ENCODE assay signal across 26 cellular contexts in the genomic region with DNA sequence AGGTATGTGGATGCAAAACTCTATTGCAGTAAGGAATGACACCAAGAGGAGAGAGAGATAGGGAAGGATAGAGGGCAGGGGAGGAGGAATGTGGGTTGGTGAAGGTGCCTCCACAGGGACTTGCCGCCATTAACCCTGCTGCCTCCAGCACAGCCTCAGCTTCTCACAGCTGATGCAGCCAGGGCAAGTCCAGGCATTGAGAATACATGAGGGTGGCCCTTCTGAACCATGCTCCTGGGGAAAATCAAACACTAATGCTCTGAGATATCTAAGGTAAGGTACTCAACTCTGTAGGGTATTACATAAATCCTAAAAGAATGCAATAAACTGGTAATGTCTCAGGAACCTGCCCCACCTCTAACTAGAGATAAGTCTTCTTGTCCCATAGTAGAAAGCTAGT. TPM values are rescaled to one million over a fixed set of nuclear protein-coding genes. Genes with fewer than 3 reads are reported as not detected.
"Had no signal": no experiment of that assay in that cellular context is flagged by ENCODE, and none has a peak within 500 bp of the region (broad histone marks: within the 10 kb centered on the region; RNA-seq: fewer than 3 reads in every experiment).

No MANE protein-coding gene starts in this region.

- H3K4me1 ChIP-seq: ascending aorta, lower lobe of right lung, suprapubic skin, transverse colon had no signal

- H3K27me3 ChIP-seq: ascending aorta, esophagus squamous epithelium, hepatocyte, suprapubic skin, transverse colon had no signal

- H3K36me3 ChIP-seq: ascending aorta, esophagus squamous epithelium, lower lobe of right lung, suprapubic skin, transverse colon, WERI-Rb-1 had no signal

- DNase-seq: activated CD4-positive, alpha-beta T cell treated with anti-CD3 and anti-CD28 coated beads for 1 hour; activated CD8-positive, alpha-beta memory T cell treated with anti-CD3 and anti-CD28 coated beads for 24 hours; activated effector memory CD4-positive, alpha-beta T cell treated with anti-CD3 and anti-CD28 coated beads, Interleukin-2, amount 50 U/mL, for 16 hours; activated naive CD4-positive, alpha-beta T cell treated with anti-CD3 and anti-CD28 coated beads, Interleukin-2, amount 50 U/mL, for 16 hours; activated T-cell treated with anti-CD3 and anti-CD28 coated beads, Interleukin-2, amount 50 U/mL, for 72 hours; effector CD8-positive, alpha-beta T cell; esophagus squamous epithelium; lower lobe of right lung; occipital lobe; retina; stimulated activated CD4-positive, alpha-beta T cell treated with anti-CD3 and anti-CD28 coated beads, Interleukin-12 subunit alpha, Interleukin-12 subunit beta, amount 100 ng/mL, for 4 hours; stimulated activated CD4-positive, alpha-beta T cell treated with anti-CD3 and anti-CD28 coated beads, Interleukin-1b, Interleukin-23, amount 100 ng/mL, for 48 hours; stimulated activated CD8-positive, alpha-beta memory T cell treated with anti-CD3 and anti-CD28 coated beads, Interleukin-4, amount 100 ng/mL, for 48 hours; SW 1271; T-helper 2 cell; transverse colon; WERI-Rb-1 had no signal

- H3K9me3 Mint-ChIP-seq: activated T-cell treated with anti-CD3 and anti-CD28 coated beads, Interleukin-2, amount 50 U/mL, for 72 hours; dendritic cell treated with granulocyte-macrophage colony-stimulating factor and Interleukin-4, amounts not matched to agents 40 ng/mL and 50 ng/mL, for 4 days; stimulated activated naive CD8-positive, alpha-beta T cell treated with anti-CD3 and anti-CD28 coated beads, Interleukin-15, Interleukin-2, amounts not matched to agents 100 ng/mL and 50 ng/mL, for 24 hours had no signal

- H3K4me3 Mint-ChIP-seq: activated T-cell treated with anti-CD3 and anti-CD28 coated beads, Interleukin-2, amount 50 U/mL, for 72 hours; dendritic cell treated with granulocyte-macrophage colony-stimulating factor and Interleukin-4, amounts not matched to agents 40 ng/mL and 50 ng/mL, for 4 days; mesothelial cell of epicardium; natural killer cell treated with Interleukin-12 subunit alpha and Interleukin-12 subunit beta and Interleukin-15 and Interleukin-18, amount 100 ng/mL, for 72 hours; stimulated activated naive CD8-positive, alpha-beta T cell treated with anti-CD3 and anti-CD28 coated beads, Interleukin-15, Interleukin-2, amounts not matched to agents 100 ng/mL and 50 ng/mL, for 24 hours had no signal

- H3K27me3 Mint-ChIP-seq: dendritic cell treated with granulocyte-macrophage colony-stimulating factor and Interleukin-4, amounts not matched to agents 40 ng/mL and 50 ng/mL, for 4 days; natural killer cell treated with Interleukin-12 subunit alpha and Interleukin-12 subunit beta and Interleukin-15 and Interleukin-18, amount 100 ng/mL, for 72 hours; stimulated activated naive CD8-positive, alpha-beta T cell treated with anti-CD3 and anti-CD28 coated beads, Interleukin-15, Interleukin-2, amounts not matched to agents 100 ng/mL and 50 ng/mL, for 24 hours had no signal

- ATAC-seq: activated T-cell treated with anti-CD3 and anti-CD28 coated beads, Interleukin-2, amount 50 U/mL, for 72 hours; natural killer cell treated with Interleukin-12 subunit alpha and Interleukin-12 subunit beta and Interleukin-15 and Interleukin-18, amount 100 ng/mL, for 72 hours had no signal

- H3K9me3 ChIP-seq: ascending aorta, esophagus squamous epithelium, lower lobe of right lung, suprapubic skin, transverse colon had no signal

- H3K27ac ChIP-seq: ascending aorta, esophagus squamous epithelium, hepatocyte, lower lobe of right lung, suprapubic skin, transverse colon, WERI-Rb-1 had no signal

- H3K4me3 ChIP-seq: ascending aorta, esophagus squamous epithelium, hepatocyte, lower lobe of right lung, suprapubic skin, transverse colon had no signal

- H3K4me2 ChIP-seq: hepatocyte had no signal

- H3K27ac Mint-ChIP-seq: dendritic cell treated with granulocyte-macrophage colony-stimulating factor and Interleukin-4, amounts not matched to agents 40 ng/mL and 50 ng/mL, for 4 days; mesothelial cell of epicardium; natural killer cell treated with Interleukin-12 subunit alpha and Interleukin-12 subunit beta and Interleukin-15 and Interleukin-18, amount 100 ng/mL, for 72 hours; stimulated activated naive CD8-positive, alpha-beta T cell treated with anti-CD3 and anti-CD28 coated beads, Interleukin-15, Interleukin-2, amounts not matched to agents 100 ng/mL and 50 ng/mL, for 24 hours had no signal

- H3K79me2 ChIP-seq: hepatocyte had no signal

RNA-seq across cellular contexts. Expression of gene UGT2B7, which starts 28.7 kb away (rescaled TPM):
- total RNA-seq: activated T-cell treated with anti-CD3 and anti-CD28 coated beads, Interleukin-2, amount 50 U/mL, for 72 hours; ascending aorta; cerebellum; esophagus squamous epithelium; lower lobe of right lung; mesothelial cell of epicardium; natural killer cell treated with Interleukin-12 subunit alpha and Interleukin-12 subunit beta and Interleukin-15 and Interleukin-18, amount 100 ng/mL, for 72 hours; occipital lobe; posterior vena cava had no signal
